Comparison of ENCODE assay signal across 31 cellular contexts in genomic region chr2:114345246-114345645, GRCh38.
DNase-seq lines count a peak whose midpoint lies in the region; ATAC-seq, FAIRE-seq and TF ChIP-seq lines count a peak whose summit lies in the region.
"Had no signal": no experiment of that assay in that cellular context is flagged by ENCODE, and none has a peak within 500 bp of the region (broad histone marks: within the 10 kb centered on the region; RNA-seq: fewer than 3 reads in every experiment).

No MANE protein-coding gene starts in this region.

- TF ChIP-seq POLR2A in HepG2 (IDR thresholded peaks at IDR 0.05; ENCODE audit: insufficient read depth in 1 of 2, low read depth in 2 of 2, low read length in 2 of 2) (no peak), right lobe of liver (IDR thresholded peaks at IDR 0.05) (no peak), K562 (conservative IDR thresholded peaks at IDR 0.05) (no peak)

- no peak overlapping the region for H3K27ac ChIP-seq in HepG2 (ENCODE audit: extremely low read length, insufficient read depth, low read length)
- H3K27ac ChIP-seq in right lobe of liver: no peak overlapping the region
- no peak overlapping the region for H3K27ac ChIP-seq in K562 (ENCODE audit: extremely low read depth, low read depth, low read length)
- H3K27ac ChIP-seq: 22Rv1; A549; BLaER1; BLaER1 treated with 17β-estradiol and CSF1 and Interleukin-3, amounts not matched to agents 10 nM and 100 nM; C4-2B had no signal

- in situ Hi-C loops in HepG2 (cut with HindIII; ENCODE audit: extremely low pct_ligation_motif_present, low pct_unique_long_range_greater_than_20kb): no loop called here
- in situ Hi-C loops in K562 (cut with MboI): no loop called here

- H3K4me2 ChIP-seq in HepG2 (ENCODE audit: low read depth, low read length) (no peak overlapping the region), K562 (ENCODE audit: insufficient read depth, low read length) (no peak overlapping the region)
- H3K4me2 ChIP-seq: A549; BLaER1; BLaER1 treated with 17β-estradiol and CSF1 and Interleukin-3, amounts not matched to agents 10 nM and 100 nM had no signal

- H3K27me3 ChIP-seq in HepG2 (ENCODE audit: control insufficient read depth in 1 of 2, insufficient read depth in 2 of 2, low read length in 2 of 2): no peaks in the 10 kb centered on the region
- H3K27me3 ChIP-seq in right lobe of liver: no peaks in the 10 kb centered on the region
- no peaks in the 10 kb centered on the region for H3K27me3 ChIP-seq in K562 (ENCODE audit: control insufficient read depth in 2 of 2, insufficient read depth in 2 of 2, low read length in 2 of 2)
- H3K27me3 ChIP-seq: BE2C; BLaER1; BLaER1 treated with 17β-estradiol and CSF1 and Interleukin-3, amounts not matched to agents 10 nM and 100 nM had no signal

- CTCF ChIA-PET in HepG2 (lab: Yijun Ruan, JAX; ENCODE audit: low intra/inter-chr PET ratio, low total read pairs) (no interaction called here), K562 (lab: Yijun Ruan, JAX; ENCODE audit: low intra/inter-chr PET ratio) (no interaction called here)

- BruUV-seq in HepG2 (replicated peaks; lab: Mats Ljungman, UMichigan) (no TSS peak), K562 (replicated peaks; lab: Mats Ljungman, UMichigan) (no TSS peak)

- POLR2A ChIA-PET in HepG2 (lab: Yijun Ruan, JAX): no interaction called here
- POLR2A ChIA-PET in K562 (lab: Yijun Ruan, JAX): no interaction called here

- TF ChIP-seq CTCF in HepG2 (CRISPR knock-in tag; IDR thresholded peaks at IDR 0.05): no peak
- TF ChIP-seq CTCF in right lobe of liver (IDR thresholded peaks at IDR 0.05): no peak
- no peak for TF ChIP-seq CTCF in K562 (IDR thresholded peaks at IDR 0.05 in 2 of 3, conservative IDR thresholded peaks at IDR 0.05 in 1 of 3; ENCODE audit: insufficient read depth in 2 of 3, low read depth in 1 of 3, low read length in 3 of 3)

- H3K9ac ChIP-seq in HepG2 (ENCODE audit: insufficient read depth, low read depth, low read length): no peak overlapping the region
- H3K9ac ChIP-seq in K562 (ENCODE audit: insufficient read depth in 1 of 2, low read depth in 2 of 2, low read length in 2 of 2): no peak overlapping the region
- H3K9ac ChIP-seq: BLaER1; BLaER1 treated with 17β-estradiol and CSF1 and Interleukin-3, amounts not matched to agents 10 nM and 100 nM had no signal

- no peaks in the 10 kb centered on the region for H3K79me2 ChIP-seq in HepG2 (ENCODE audit: insufficient read depth, low read length)
- H3K79me2 ChIP-seq in K562 (ENCODE audit: control insufficient read depth, insufficient read depth, low read length): no peaks in the 10 kb centered on the region

- TF ChIP-seq EP300 in HepG2 (IDR thresholded peaks at IDR 0.05; ENCODE audit: low read depth in 2 of 2, low read length in 2 of 2) (no peak), HepG2 (CRISPR knock-in tag; IDR thresholded peaks at IDR 0.05; ENCODE audit: borderline replicate concordance) (no peak), K562 (IDR thresholded peaks at IDR 0.05; ENCODE audit: low read length) (no peak)

- ATAC-seq in HepG2 (no peak), right lobe of liver (no peak), K562 (no peak), HG02610 (IDR thresholded peaks at IDR 0.05; ENCODE audit: unreplicated experiment) (no peak)
- ATAC-seq: A549; CD8-positive, alpha-beta T cell had no signal

- H3K9me1 ChIP-seq in K562 (ENCODE audit: control insufficient read depth, insufficient read depth, low read length): no peaks in the 10 kb centered on the region

- no peak overlapping the region for H3K4me3 ChIP-seq in HepG2 (replicated peaks in 1 of 3; ENCODE audit: insufficient read depth in 1 of 3, low read depth in 2 of 3, low read length in 3 of 3)
- no peak overlapping the region for H3K4me3 ChIP-seq in right lobe of liver
- no peak overlapping the region for H3K4me3 ChIP-seq in K562
- H3K4me3 ChIP-seq: A549; BLaER1; BLaER1 treated with 17β-estradiol and CSF1 and Interleukin-3, amounts not matched to agents 10 nM and 100 nM had no signal

- intact Hi-C loops in HepG2 (cut with micrococcal nuclease; ENCODE audit: unreplicated experiment): no loop called here
- intact Hi-C loops in right lobe of liver (cut with DNase I): no loop called here
- intact Hi-C loops in K562 (cut with micrococcal nuclease): no loop called here

- no peaks in the 10 kb centered on the region for H3K36me3 ChIP-seq in HepG2 (replicated peaks in 1 of 2; ENCODE audit: control insufficient read depth in 1 of 2, insufficient read depth in 2 of 2, low read length in 2 of 2)
- H3K36me3 ChIP-seq in right lobe of liver: no peaks in the 10 kb centered on the region
- H3K36me3 ChIP-seq in K562 (ENCODE audit: control insufficient read depth, insufficient read depth, low read length): no peaks in the 10 kb centered on the region
- H3K36me3 ChIP-seq: BE2C; BLaER1; BLaER1 treated with 17β-estradiol and CSF1 and Interleukin-3, amounts not matched to agents 10 nM and 100 nM had no signal

- H4K20me1 ChIP-seq in HepG2 (ENCODE audit: insufficient read depth, low read length) (no peaks in the 10 kb centered on the region), K562 (replicated peaks; ENCODE audit: control insufficient read depth, insufficient read depth, low read length) (no peaks in the 10 kb centered on the region)
- H4K20me1 ChIP-seq: BLaER1; BLaER1 treated with 17β-estradiol and CSF1 and Interleukin-3, amounts not matched to agents 10 nM and 100 nM had no signal

- no peak for TF ChIP-seq RAD21 in HepG2 (CRISPR knock-in tag; IDR thresholded peaks at IDR 0.05)
- no peak for TF ChIP-seq RAD21 in K562 (CRISPR knock-in tag; conservative IDR thresholded peaks at IDR 0.05 in 1 of 2, IDR thresholded peaks at IDR 0.05 in 1 of 2)

- H3K4me1 ChIP-seq in HepG2 (ENCODE audit: insufficient read depth, low read length): no peaks in the 10 kb centered on the region
- no peaks in the 10 kb centered on the region for H3K4me1 ChIP-seq in right lobe of liver
- no peaks in the 10 kb centered on the region for H3K4me1 ChIP-seq in K562 (replicated peaks in 1 of 2; ENCODE audit: control insufficient read depth in 2 of 2, insufficient read depth in 2 of 2, low read length in 2 of 2)
- H3K4me1 ChIP-seq: A549; BE2C; BLaER1; BLaER1 treated with 17β-estradiol and CSF1 and Interleukin-3, amounts not matched to agents 10 nM and 100 nM; Caco-2 had no signal

- H2AFZ ChIP-seq in HepG2 (ENCODE audit: low read length) (no peak overlapping the region), K562 (ENCODE audit: low read depth, low read length) (no peak overlapping the region)

- DNase-seq in HepG2 (ENCODE audit: low spot score): no peak
- DNase-seq in right lobe of liver: no peak
- no peak for DNase-seq in K562 (ENCODE audit: extremely low read depth in 1 of 4, low spot score in 3 of 4)
- DNase-seq: 8988T; ACHN; AML-193; BE2C; C1 segment of cervical spinal cord; Caco-2; Calu3; CD4-positive, alpha-beta memory T cell; CD4-positive, alpha-beta T cell; CD4-positive, CD25-positive, alpha-beta regulatory T cell; CD8-positive, alpha-beta memory T cell; CD8-positive, alpha-beta T cell; COR-L47; DMS 273 treated with DMSO at 0.1 percent for 48 hours; DMS153; DMS53; DMS79; DMS79 treated with DMSO at 0.1 percent for 48 hours; DND-41; EL had no signal

- H3K9me3 ChIP-seq in HepG2 (ENCODE audit: low read length) (no peaks in the 10 kb centered on the region), right lobe of liver (no peaks in the 10 kb centered on the region), K562 (replicated peaks; ENCODE audit: control insufficient read depth, insufficient read depth, low read depth, low read length) (no peaks in the 10 kb centered on the region)
- H3K9me3 ChIP-seq: A549; BE2C; BLaER1; BLaER1 treated with 17β-estradiol and CSF1 and Interleukin-3, amounts not matched to agents 10 nM and 100 nM; Caco-2 had no signal

- FAIRE-seq in HepG2 (lab: Jason Lieb, UNC) (no peak), K562 (lab: Jason Lieb, UNC) (no peak)
- FAIRE-seq: A204.1, A549, D721Med had no signal

TF ChIP-seq in HepG2, 621 proteins besides CTCF, POLR2A, EP300 and RAD21:
- peak; percentile 92 for TF ChIP-seq HNRNPK (IDR thresholded peaks at IDR 0.05; ENCODE audit: low read depth, low read length, poor library complexity, severe bottlenecking)
- TF ChIP-seq HMGXB4 (CRISPR knock-in tag; IDR thresholded peaks at IDR 0.05; ENCODE audit: borderline replicate concordance in 1 of 2, low read depth in 1 of 2): no peak
TF ChIP-seq in HepG2: peak in this region for 1.

TF ChIP-seq in K562, 482 proteins besides CTCF, POLR2A, EP300 and RAD21 (continues in another document):
- TF ChIP-seq KLF6 (CRISPR knock-in tag; IDR thresholded peaks at IDR 0.05; ENCODE audit: borderline replicate concordance): no peak

Comparison
In these comparisons a context has a peak if more than half of its experiments do, and no peak if none do; other contexts are left out.
1. Of the 241 proteins assayed by ChIP-seq in both HepG2 and K562: peak only in HepG2: none; only in K562: none; in both: HNRNPK; in neither: 240.